8 cellular contexts compared by ENCODE assay signal in genomic region chr6:34143884-34144580, GRCh38. TPM values are rescaled to one million over a fixed set of nuclear protein-coding genes. Genes with fewer than 3 reads are reported as not detected.
DNase-seq lines count a peak whose midpoint lies in the region; ATAC-seq, FAIRE-seq and TF ChIP-seq lines count a peak whose summit lies in the region.

No MANE protein-coding gene starts in this region.

- CTCF ChIA-PET in CD4-positive, alpha-beta memory T cell (lab: Charles Lee; ENCODE audit: partially characterized antibody): interaction anchor here (1.3 kb wide), 1 partner anchor 20 kb away, joined by 5 read pairs; no protein-coding TSS in a partner anchor

- H3K9me3 ChIP-seq in CD4-positive, alpha-beta memory T cell (ENCODE audit: control insufficient read depth in 1 of 2, low read length in 2 of 2): no peaks in the 10 kb centered on the region
- H3K9me3 ChIP-seq in gastroesophageal sphincter: no peaks in the 10 kb centered on the region

- H3K4me1 Mint-ChIP-seq in CD4-positive, alpha-beta memory T cell: peaks cover 3 to 32% (median 15%) of the 10 kb centered on the region in 4 donors
- H3K4me1 Mint-ChIP-seq in progenitor cell of endocrine pancreas (ENCODE audit: low read depth): peaks cover 3% of the 10 kb centered on the region

- no peak for TF ChIP-seq EP300 in Ishikawa (IDR thresholded peaks at IDR 0.05; ENCODE audit: borderline replicate concordance)
- no peak for TF ChIP-seq EP300 in gastroesophageal sphincter (IDR thresholded peaks at IDR 0.05)

- TF ChIP-seq POLR2A in gastroesophageal sphincter (IDR thresholded peaks at IDR 0.05) (no peak), H54 (IDR thresholded peaks at IDR 0.05; ENCODE audit: low read depth, low read length) (no peak)

- peak overlapping the region in 7 of 8 donors; percentile 27 to 70 (median 62) for H3K4me3 Mint-ChIP-seq in CD4-positive, alpha-beta memory T cell
- no peak overlapping the region for H3K4me3 Mint-ChIP-seq in progenitor cell of endocrine pancreas (ENCODE audit: low read depth)

- peaks cover 0 to 1% (median 0%) of the 10 kb centered on the region in 8 donors for H3K9me3 Mint-ChIP-seq in CD4-positive, alpha-beta memory T cell
- H3K9me3 Mint-ChIP-seq in progenitor cell of endocrine pancreas (ENCODE audit: low read depth): no peaks in the 10 kb centered on the region

- H3K27ac ChIP-seq in CD4-positive, alpha-beta memory T cell (ENCODE audit: low read depth, low read length): no peak overlapping the region
- H3K27ac ChIP-seq in gastroesophageal sphincter: no peak overlapping the region

- DNase-seq in CD4-positive, alpha-beta memory T cell: peak; percentile 26 to 55 (median 35)
- peak; percentile 27 for DNase-seq in activated CD4-positive, alpha-beta T cell treated with anti-CD3 and anti-CD28 coated beads for 1 hour
- peak; percentile 12 for DNase-seq in effector CD4-positive, alpha-beta T cell
- DNase-seq in progenitor cell of endocrine pancreas (ENCODE audit: low spot score, unreplicated experiment) (peak; percentile 32), H54 (ENCODE audit: insufficient read length, low spot score) (no peak)

- peak; percentile 59 for TF ChIP-seq CTCF in progenitor cell of endocrine pancreas (IDR thresholded peaks at IDR 0.05; ENCODE audit: unreplicated experiment)
- TF ChIP-seq CTCF in gastroesophageal sphincter (IDR thresholded peaks at IDR 0.05): no peak

- peaks cover 42% of the 10 kb centered on the region for H3K27me3 ChIP-seq in CD4-positive, alpha-beta memory T cell (ENCODE audit: insufficient read depth, low read length)
- peaks cover 95% of the 10 kb centered on the region for H3K27me3 ChIP-seq in gastroesophageal sphincter

- WGBS in gastroesophageal sphincter (ENCODE audit: low coverage in 1 of 2), 2 donors: no CpG with 5 or more reads among the region's 63 CpGs

- FAIRE-seq in H54 (lab: Jason Lieb, UNC): no peak

- ATAC-seq in gastroesophageal sphincter (no peak), GM21515 (IDR thresholded peaks at IDR 0.05; ENCODE audit: unreplicated experiment) (no peak)

- no peak for TF ChIP-seq RAD21 in Ishikawa (IDR thresholded peaks at IDR 0.05; ENCODE audit: low read depth)

- H3K36me3 Mint-ChIP-seq in CD4-positive, alpha-beta memory T cell: peaks cover 1 to 4% of the 10 kb centered on the region in 2 donors
- no peaks in the 10 kb centered on the region for H3K36me3 Mint-ChIP-seq in progenitor cell of endocrine pancreas (ENCODE audit: insufficient read depth)

- H3K27me3 Mint-ChIP-seq in CD4-positive, alpha-beta memory T cell: peaks cover 42 to 58% of the 10 kb centered on the region in 2 donors
- peaks cover 81% of the 10 kb centered on the region for H3K27me3 Mint-ChIP-seq in progenitor cell of endocrine pancreas

- intact Hi-C loops in CD4-positive, alpha-beta memory T cell (cut with micrococcal nuclease): loop anchor here (1.0 kb wide), 1 partner anchor 10 kb away; no protein-coding TSS in a partner anchor

- peaks cover 26% of the 10 kb centered on the region for H3K4me1 ChIP-seq in CD4-positive, alpha-beta memory T cell (ENCODE audit: insufficient read depth, low read length)
- H3K4me1 ChIP-seq in gastroesophageal sphincter: peaks cover 0 to 40% (median 25%) of the 10 kb centered on the region in 3 donors

- no peak overlapping the region for H3K4me3 ChIP-seq in CD4-positive, alpha-beta memory T cell (ENCODE audit: low read length in 2 of 2)
- peak overlapping the region in 1 of 2 donors; percentile 51 for H3K4me3 ChIP-seq in gastroesophageal sphincter

- POLR2A ChIA-PET in CD4-positive, alpha-beta memory T cell (lab: Charles Lee; ENCODE audit: partially characterized antibody): no interaction called here

- no peaks in the 10 kb centered on the region for H3K36me3 ChIP-seq in CD4-positive, alpha-beta memory T cell (ENCODE audit: insufficient read depth, low read length)
- H3K36me3 ChIP-seq in gastroesophageal sphincter: no peaks in the 10 kb centered on the region

- H3K27ac Mint-ChIP-seq in CD4-positive, alpha-beta memory T cell: no peak overlapping the region
- no peak overlapping the region for H3K27ac Mint-ChIP-seq in progenitor cell of endocrine pancreas

TF ChIP-seq in Ishikawa, 13 proteins besides CTCF, POLR2A, EP300 and RAD21:
- no peak for TF ChIP-seq CREB1 (IDR thresholded peaks at IDR 0.05; ENCODE audit: low read depth)
- peak; percentile 12; the same call in 1 of the 2 replicates for TF ChIP-seq MAX (IDR thresholded peaks at IDR 0.05)
- TF ChIP-seq EGR1 (IDR thresholded peaks at IDR 0.05): 0 out of 2 replicates have a peak, but pooled peaks have one; percentile 54
- TF ChIP-seq TCF12 (IDR thresholded peaks at IDR 0.05; ENCODE audit: low read depth): no peak
- TF ChIP-seq TEAD4 (IDR thresholded peaks at IDR 0.05): no peak
- no peak for TF ChIP-seq TAF1 (IDR thresholded peaks at IDR 0.05; ENCODE audit: low read depth)
- TF ChIP-seq FOXM1 (IDR thresholded peaks at IDR 0.05; ENCODE audit: borderline replicate concordance, low read depth): no peak
- no peak for TF ChIP-seq YY1 (IDR thresholded peaks at IDR 0.05; ENCODE audit: low read depth)
- 0 out of 2 replicates have a peak, but pooled peaks have one; percentile 24 for TF ChIP-seq ZBTB7A (IDR thresholded peaks at IDR 0.05; ENCODE audit: low read depth)
- no peak for TF ChIP-seq NFIC (IDR thresholded peaks at IDR 0.05)
- no peak for TF ChIP-seq USF1 (IDR thresholded peaks at IDR 0.05)
- no peak for TF ChIP-seq CEBPB (IDR thresholded peaks at IDR 0.05)
- no peak for TF ChIP-seq REST (IDR thresholded peaks at IDR 0.05; ENCODE audit: low read depth)

RNA-seq across cellular contexts. Expression of gene GRM4, which starts 1.9 kb away (rescaled TPM):
- total RNA-seq in CD4-positive, alpha-beta memory T cell: under 1 TPM in 1 of 2 experiments, not detected in 1; 0.09 TPM
- polyA plus RNA-seq in CD4-positive, alpha-beta memory T cell: not detected
- total RNA-seq in progenitor cell of endocrine pancreas: 0.38 and 0.44 TPM in 2 replicates
- not detected for total RNA-seq in gastroesophageal sphincter
